ENCODE assay signal across 20 cellular contexts in the genomic region with DNA sequence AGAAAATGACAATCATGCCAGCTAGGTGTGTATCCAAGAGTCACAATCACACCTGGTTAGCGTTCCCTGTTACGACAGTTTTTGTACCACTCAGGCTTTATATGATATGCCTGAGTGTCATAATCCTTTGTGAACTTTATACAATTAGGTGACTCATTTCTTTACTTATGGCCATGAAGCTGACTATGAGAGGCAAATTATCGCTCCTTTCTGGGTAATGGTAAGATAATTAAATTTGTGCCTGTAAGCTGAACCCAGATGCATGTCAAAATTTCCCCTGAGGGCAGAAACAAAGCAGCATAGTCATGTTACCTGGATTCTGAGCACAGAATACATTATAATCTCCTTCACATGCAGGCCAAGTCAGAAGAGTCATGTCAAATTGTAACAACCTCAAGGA.
A peak's percentile ranks its signal among the peaks of the same experiment; 100 is the strongest.
DNase-seq lines count a peak whose midpoint lies in the region; ATAC-seq and TF ChIP-seq lines count a peak whose summit lies in the region.
"Had no signal": no experiment of that assay in that cellular context is flagged by ENCODE, and none has a peak within 500 bp of the region (broad histone marks: within the 10 kb centered on the region; RNA-seq: fewer than 3 reads in every experiment).

No MANE protein-coding gene starts in this region.

- intact Hi-C loops in left ventricle myocardium inferior (cut with micrococcal nuclease), result no loop called here

- H3K27ac ChIP-seq in RWPE2 (ENCODE audit: poor library complexity, severe bottlenecking), result no peak overlapping the region
- H3K27ac ChIP-seq in left ventricle myocardium inferior (replicated peaks), result no peak overlapping the region
- H3K27ac ChIP-seq in Karpas-422 (ENCODE audit: low read length), result no peak overlapping the region
- H3K27ac ChIP-seq: BLaER1 had no signal

- H3K4me1 Mint-ChIP-seq in progenitor cell of endocrine pancreas (ENCODE audit: low read depth), result no peaks in the 10 kb centered on the region
- H3K4me1 Mint-ChIP-seq: CD14-positive monocyte; CD4-positive, alpha-beta memory T cell had no signal

- no peak overlapping the region for H3K27ac Mint-ChIP-seq in progenitor cell of endocrine pancreas
- H3K27ac Mint-ChIP-seq: CD14-positive monocyte; CD4-positive, alpha-beta memory T cell; HFFc6 had no signal

- no peak overlapping the region for H3K4me3 ChIP-seq in RWPE2 (ENCODE audit: severe bottlenecking)
- H3K4me3 ChIP-seq in left ventricle myocardium inferior, result no peak overlapping the region
- H3K4me3 ChIP-seq in Karpas-422 (ENCODE audit: low read length), result no peak overlapping the region
- H3K4me3 ChIP-seq: BLaER1 had no signal

- no peaks in the 10 kb centered on the region for H4K20me1 ChIP-seq in Karpas-422 (ENCODE audit: insufficient read depth, low read depth, low read length)
- H4K20me1 ChIP-seq: BLaER1 had no signal

- no peaks in the 10 kb centered on the region for H3K36me3 Mint-ChIP-seq in progenitor cell of endocrine pancreas (ENCODE audit: insufficient read depth)
- H3K36me3 Mint-ChIP-seq: CD14-positive monocyte; CD4-positive, alpha-beta memory T cell had no signal

- H3K9me2 ChIP-seq in Karpas-422 (replicated peaks; ENCODE audit: insufficient read depth, low read length), result no peaks in the 10 kb centered on the region

- H3K36me3 ChIP-seq in RWPE2 (ENCODE audit: low read depth), result no peaks in the 10 kb centered on the region
- H3K36me3 ChIP-seq in left ventricle myocardium inferior, result no peaks in the 10 kb centered on the region
- no peaks in the 10 kb centered on the region for H3K36me3 ChIP-seq in Karpas-422 (ENCODE audit: insufficient read depth, low read length)
- H3K36me3 ChIP-seq: BLaER1 had no signal

- no peak for TF ChIP-seq CTCF in RWPE2 (IDR thresholded peaks at IDR 0.05; ENCODE audit: poor library complexity, severe bottlenecking)
- TF ChIP-seq CTCF in progenitor cell of endocrine pancreas (IDR thresholded peaks at IDR 0.05; ENCODE audit: unreplicated experiment), result no peak
- no peak for TF ChIP-seq CTCF in left ventricle myocardium inferior (IDR thresholded peaks at IDR 0.05; ENCODE audit: borderline replicate concordance)

- H3K9me3 ChIP-seq in RWPE2 (ENCODE audit: severe bottlenecking) (no peaks in the 10 kb centered on the region), left ventricle myocardium inferior (replicated peaks) (no peaks in the 10 kb centered on the region), Karpas-422 (ENCODE audit: low read length) (no peaks in the 10 kb centered on the region)
- H3K9me3 ChIP-seq: BLaER1 had no signal

- no peak overlapping the region for H3K4me3 Mint-ChIP-seq in progenitor cell of endocrine pancreas (ENCODE audit: low read depth)
- H3K4me3 Mint-ChIP-seq: CD14-positive monocyte; CD4-positive, alpha-beta memory T cell; HFFc6 had no signal

- no peak overlapping the region for H3K4me2 ChIP-seq in Karpas-422 (ENCODE audit: low read depth, low read length, poor library complexity, severe bottlenecking)
- H3K4me2 ChIP-seq: BLaER1 had no signal

- H3K4me1 ChIP-seq in RWPE2 (ENCODE audit: insufficient read depth, poor library complexity, severe bottlenecking) (peaks cover 4% of the 10 kb centered on the region), left ventricle myocardium inferior (no peaks in the 10 kb centered on the region), Karpas-422 (ENCODE audit: low read length) (no peaks in the 10 kb centered on the region)
- H3K4me1 ChIP-seq: BLaER1 had no signal

- H3K9me3 Mint-ChIP-seq in progenitor cell of endocrine pancreas (ENCODE audit: low read depth), result no peaks in the 10 kb centered on the region
- H3K9me3 Mint-ChIP-seq: CD4-positive, alpha-beta memory T cell; HFFc6 had no signal

- H3K79me2 ChIP-seq in Karpas-422 (ENCODE audit: low read length), result no peaks in the 10 kb centered on the region

- ATAC-seq in RWPE2 (ENCODE audit: low read depth), result peak; percentile 70
- ATAC-seq: HCT116, HepG2 had no signal

- no peak overlapping the region for H2AFZ ChIP-seq in Karpas-422 (ENCODE audit: low read length)

- no peak overlapping the region for H3K9ac ChIP-seq in Karpas-422 (ENCODE audit: low read length)
- H3K9ac ChIP-seq: BLaER1 had no signal

- H3K27me3 ChIP-seq in RWPE2 (ENCODE audit: insufficient read depth, poor library complexity, severe bottlenecking) (no peaks in the 10 kb centered on the region), left ventricle myocardium inferior (ENCODE audit: low read depth) (no peaks in the 10 kb centered on the region), Karpas-422 (ENCODE audit: low read length) (no peaks in the 10 kb centered on the region)
- H3K27me3 ChIP-seq: BLaER1 had no signal

- H3K27me3 Mint-ChIP-seq in progenitor cell of endocrine pancreas, result no peaks in the 10 kb centered on the region
- H3K27me3 Mint-ChIP-seq: CD4-positive, alpha-beta memory T cell had no signal

- DNase-seq in LoVo (ENCODE audit: low spot score) (peak; percentile 13), NCI-H2107 treated with DMSO at 0.1 percent for 48 hours (lab: John Stamatoyannopoulos, UW; ENCODE audit: unreplicated experiment) (peak; percentile 15), RWPE2 (ENCODE audit: low spot score) (no peak), left kidney (ENCODE audit: low read depth, low spot score) (peak; percentile 5), progenitor cell of endocrine pancreas (ENCODE audit: low spot score, unreplicated experiment) (no peak), left ventricle myocardium inferior (no peak), Karpas-422 (no peak)
- no peak for DNase-seq in stimulated activated CD4-positive, alpha-beta T cell treated with anti-CD3 and anti-CD28 coated beads, Interleukin-4, amount 100 ng/mL, for 4 hours
- DNase-seq: 8988T; CD4-positive, alpha-beta memory T cell; DMS153; DMS79; GDM1; GOT3; H7; HFFc6 had no signal

Comparison
In these comparisons a context has a peak if more than half of its experiments do, and no peak if none do; other contexts are left out.
1. DNase-seq: peak in LoVo (single experiment), NCI-H2107 treated with DMSO at 0.1 percent for 48 hours (single experiment) and left kidney (single experiment); none in RWPE2 (single experiment), stimulated activated CD4-positive, alpha-beta T cell treated with anti-CD3 and anti-CD28 coated beads, Interleukin-4, amount 100 ng/mL, for 4 hours (0 of 2), progenitor cell of endocrine pancreas (single experiment), left ventricle myocardium inferior (single experiment) and Karpas-422 (single experiment).